In the genomic region with DNA sequence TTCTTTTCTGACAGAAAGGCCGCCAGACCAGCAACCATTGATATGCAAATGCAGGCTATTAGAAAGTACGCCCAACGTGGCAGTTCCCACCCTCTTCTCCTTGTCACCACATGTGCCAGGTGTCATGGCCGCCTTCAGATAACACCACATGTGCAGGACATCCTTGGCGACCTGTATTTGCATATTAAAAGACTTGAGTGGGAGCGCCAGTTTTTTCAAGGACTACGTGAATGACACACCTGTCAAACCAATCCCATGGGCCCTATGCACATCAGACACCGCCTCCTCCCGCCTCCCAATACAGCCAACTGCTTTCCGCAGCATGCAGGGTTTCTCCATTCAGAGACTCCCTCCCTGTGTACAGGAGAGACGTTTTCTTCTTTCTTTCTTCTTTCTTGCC, we compare ENCODE assay signal across 1 cellular context.
TF ChIP-seq lines count a peak whose summit lies in the region.

No MANE protein-coding gene starts in this region.

TF ChIP-seq in WTC11, 78 proteins besides CTCF, POLR2A, EP300 and RAD21 (continued from another document):
- no peak for TF ChIP-seq CBFB (CRISPR knock-in tag; IDR thresholded peaks at IDR 0.05; ENCODE audit: low read depth)
- TF ChIP-seq E2F4 (CRISPR knock-in tag; IDR thresholded peaks at IDR 0.05; ENCODE audit: borderline replicate concordance, low read depth), result no peak
- TF ChIP-seq ZNF671 (CRISPR knock-in tag; IDR thresholded peaks at IDR 0.05), result no peak
- TF ChIP-seq, protein P1, sequence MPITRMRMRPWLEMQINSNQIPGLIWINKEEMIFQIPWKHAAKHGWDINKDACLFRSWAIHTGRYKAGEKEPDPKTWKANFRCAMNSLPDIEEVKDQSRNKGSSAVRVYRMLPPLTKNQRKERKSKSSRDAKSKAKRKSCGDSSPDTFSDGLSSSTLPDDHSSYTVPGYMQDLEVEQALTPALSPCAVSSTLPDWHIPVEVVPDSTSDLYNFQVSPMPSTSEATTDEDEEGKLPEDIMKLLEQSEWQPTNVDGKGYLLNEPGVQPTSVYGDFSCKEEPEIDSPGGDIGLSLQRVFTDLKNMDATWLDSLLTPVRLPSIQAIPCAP (CRISPR knock-in tag; IDR thresholded peaks at IDR 0.05), result no peak
- no peak for TF ChIP-seq CREB1 (CRISPR knock-in tag; IDR thresholded peaks at IDR 0.05)
- no peak for TF ChIP-seq PRRX2 (CRISPR knock-in tag; IDR thresholded peaks at IDR 0.05)
- no peak for TF ChIP-seq TP53 (CRISPR knock-in tag; IDR thresholded peaks at IDR 0.05)
- TF ChIP-seq SMAD3 (CRISPR knock-in tag; IDR thresholded peaks at IDR 0.05; ENCODE audit: borderline replicate concordance), result no peak
- no peak for TF ChIP-seq ZNF532 (CRISPR knock-in tag; IDR thresholded peaks at IDR 0.05; ENCODE audit: borderline replicate concordance)
